ENCODE assay signal across 9 cellular contexts in genomic region chr14:23539209-23539866, GRCh38. TPM values are rescaled to one million over a fixed set of nuclear protein-coding genes. Genes with fewer than 3 reads are reported as not detected.
DNase-seq lines count a peak whose midpoint lies in the region; ATAC-seq and TF ChIP-seq lines count a peak whose summit lies in the region.
"Had no signal": no experiment of that assay in that cellular context is flagged by ENCODE, and none has a peak within 500 bp of the region (broad histone marks: within the 10 kb centered on the region; RNA-seq: fewer than 3 reads in every experiment).

No MANE protein-coding gene starts in this region.

- H3K9me3 Mint-ChIP-seq in activated T-cell treated with anti-CD3 and anti-CD28 coated beads, Interleukin-2, amount 50 U/mL, for 4 hours, result no peaks in the 10 kb centered on the region

- H3K27me3 ChIP-seq in HUES48 (ENCODE audit: control insufficient read depth, insufficient read depth, low read length), result no peaks in the 10 kb centered on the region
- no peaks in the 10 kb centered on the region for H3K27me3 ChIP-seq in dorsolateral prefrontal cortex
- H3K27me3 ChIP-seq in lung (ENCODE audit: control insufficient read depth, insufficient read depth), result no peaks in the 10 kb centered on the region

- peak overlapping the region; percentile 77 for H3K4me3 ChIP-seq in HUES48 (ENCODE audit: low read depth, low read length)
- peak overlapping the region in 29 of 59 donors; percentile 2 to 44 (median 23) for H3K4me3 ChIP-seq in dorsolateral prefrontal cortex
- no peak overlapping the region for H3K4me3 ChIP-seq in lung

- peaks cover 2% of the 10 kb centered on the region for H3K4me1 Mint-ChIP-seq in activated T-cell treated with anti-CD3 and anti-CD28 coated beads, Interleukin-2, amount 50 U/mL, for 4 hours (ENCODE audit: low read depth)

- H3K9ac ChIP-seq in HUES48 (ENCODE audit: low read depth, low read length), result peak overlapping the region; percentile 56

- peaks cover 2% of the 10 kb centered on the region for H3K27me3 Mint-ChIP-seq in activated T-cell treated with anti-CD3 and anti-CD28 coated beads, Interleukin-2, amount 50 U/mL, for 4 hours (ENCODE audit: low read depth)

- H3K4me3 Mint-ChIP-seq in activated T-cell treated with anti-CD3 and anti-CD28 coated beads, Interleukin-2, amount 50 U/mL, for 4 hours, result no peak overlapping the region

- H3K27ac ChIP-seq in HUES48 (ENCODE audit: low read depth, low read length), result peak overlapping the region; percentile 99
- H3K27ac ChIP-seq in dorsolateral prefrontal cortex, result peak overlapping the region in 58 of 59 donors; percentile 40 to 92 (median 83)
- H3K27ac ChIP-seq in lung (ENCODE audit: low read depth in 1 of 2, low read length in 1 of 2), result no peak overlapping the region
- H3K27ac ChIP-seq: epithelial cell of prostate had no signal

- H3K36me3 Mint-ChIP-seq in activated T-cell treated with anti-CD3 and anti-CD28 coated beads, Interleukin-2, amount 50 U/mL, for 4 hours (ENCODE audit: insufficient read depth), result no peaks in the 10 kb centered on the region

- H3K9me3 ChIP-seq in HUES48 (ENCODE audit: control insufficient read depth, insufficient read depth, low read length) (no peaks in the 10 kb centered on the region), lung (ENCODE audit: control insufficient read depth in 2 of 2, insufficient read depth in 1 of 2, low read length in 1 of 2) (no peaks in the 10 kb centered on the region)

- peaks cover 42% of the 10 kb centered on the region for H3K4me1 ChIP-seq in HUES48 (ENCODE audit: control insufficient read depth, insufficient read depth, low read length)
- H3K4me1 ChIP-seq in lung (ENCODE audit: control insufficient read depth in 2 of 2, insufficient read depth in 2 of 2, low read length in 2 of 2), result no peaks in the 10 kb centered on the region

- ATAC-seq in activated T-cell treated with anti-CD3 and anti-CD28 coated beads, Interleukin-2, amount 50 U/mL, for 4 hours, result peak; percentile 77 to 80
- ATAC-seq in lung (ENCODE audit: insufficient read depth, low FRiP score), result no peak
- no peak for ATAC-seq in GM18868 (IDR thresholded peaks at IDR 0.05; ENCODE audit: unreplicated experiment)

- 36 to 42% methylated on average over 7 of the region's 7 CpGs for WGBS in lung, 2 donors

- intact Hi-C loops in dorsolateral prefrontal cortex (cut with DNase I), result loop anchor here (1.0 to 5.0 kb wide), 2 partner anchors 57 kb away; no protein-coding TSS in a partner anchor

- DNase-seq in activated T-cell treated with anti-CD3 and anti-CD28 coated beads, Interleukin-2, amount 50 U/mL, for 4 hours, result no peak
- no peak for DNase-seq in activated T-cell treated with anti-CD3 and anti-CD28 coated beads for 4 hours
- peak; percentile 34 for DNase-seq in RPMI8226
- peak in 1 of 10 donors; percentile 55 for DNase-seq in dorsolateral prefrontal cortex
- DNase-seq in lung (ENCODE audit: low spot score), result no peak
- DNase-seq in activated CD8-positive, alpha-beta memory T cell treated with anti-CD3 and anti-CD28 coated beads, Interleukin-2, amount 50 U/mL, for 48 hours, result no peak

- H3K36me3 ChIP-seq in HUES48 (ENCODE audit: control insufficient read depth, insufficient read depth, low read length) (peaks cover 29% of the 10 kb centered on the region), lung (ENCODE audit: control insufficient read depth in 2 of 2, insufficient read depth in 2 of 2, low read length in 2 of 2) (no peaks in the 10 kb centered on the region)

- TF ChIP-seq CTCF in dorsolateral prefrontal cortex (IDR thresholded peaks at IDR 0.05 in 54 of 56, conservative IDR thresholded peaks at IDR 0.05 in 2 of 56; ENCODE audit: low read depth in 1 of 56, partially characterized antibody in 56 of 56) (peak; percentile 64 to 94 (median 84)), lung (IDR thresholded peaks at IDR 0.05; ENCODE audit: control extremely low read depth, extremely low read depth) (peak; percentile 30)

RNA-seq across cellular contexts. Expression of gene ZFHX2, which starts 12.2 kb away (rescaled TPM):
- 1 to 10 TPM in 2 of 3 donors, under 1 TPM in 1; 0.58 to 1.1 (median 1.1) TPM for total RNA-seq in activated T-cell treated with anti-CD3 and anti-CD28 coated beads, Interleukin-2, amount 50 U/mL, for 4 hours
- total RNA-seq in dorsolateral prefrontal cortex (10 to 100 TPM; 11.8 to 39.5 (median 21.5) TPM), lung (1 to 10 TPM in 1 of 2 donors, under 1 TPM in 1; 0.82 to 4.5 TPM)
- under 1 TPM; 0.50 to 0.67 TPM for polyA plus RNA-seq in lung

RNA-seq across cellular contexts. Expression of gene THTPA, which starts 16.7 kb away (rescaled TPM):
- 10 to 100 TPM; 17.1 to 18.8 (median 17.6) TPM for total RNA-seq in activated T-cell treated with anti-CD3 and anti-CD28 coated beads, Interleukin-2, amount 50 U/mL, for 4 hours
- total RNA-seq in dorsolateral prefrontal cortex (10 to 100 TPM; 20.2 to 54.1 (median 34.9) TPM), lung (10 to 100 TPM; 10.7 to 22.1 TPM)
- polyA plus RNA-seq in lung, result 10 to 100 TPM in 1 of 2 donors, 1 to 10 TPM in 1; 7.7 to 17.6 TPM

RNA-seq across cellular contexts. Expression of gene AP1G2, which starts 28.3 kb away (rescaled TPM):
- 100 to 1,000 TPM in 2 of 3 donors, 10 to 100 TPM in 1; 86.9 to 113 (median 108) TPM for total RNA-seq in activated T-cell treated with anti-CD3 and anti-CD28 coated beads, Interleukin-2, amount 50 U/mL, for 4 hours
- total RNA-seq in dorsolateral prefrontal cortex (100 to 1,000 TPM in 99 of 120 experiments, 10 to 100 TPM in 21; 48.8 to 291 (median 147) TPM), lung (100 to 1,000 TPM in 1 of 2 donors, 10 to 100 TPM in 1; 48.0 to 104 TPM)
- polyA plus RNA-seq in lung, result 100 to 1,000 TPM in 1 of 2 donors, 10 to 100 TPM in 1; 59.2 to 106 TPM

RNA-seq across cellular contexts. Expression of gene JPH4, which starts 39.3 kb away (rescaled TPM):
- total RNA-seq in activated T-cell treated with anti-CD3 and anti-CD28 coated beads, Interleukin-2, amount 50 U/mL, for 4 hours, result under 1 TPM; 0.11 to 0.27 (median 0.13) TPM
- total RNA-seq in dorsolateral prefrontal cortex (100 to 1,000 TPM in 119 of 120 experiments, 10 to 100 TPM in 1; 61.3 to 302 (median 213) TPM), lung (1 to 10 TPM in 1 of 2 donors, under 1 TPM in 1; 0.23 to 3.1 TPM)
- polyA plus RNA-seq in lung, result 1 to 10 TPM in 1 of 2 donors, under 1 TPM in 1; 0.44 to 1.6 TPM

Comparison
In these comparisons a context has a peak if more than half of its experiments do, and no peak if none do; other contexts are left out.
1. ATAC-seq: peak in activated T-cell treated with anti-CD3 and anti-CD28 coated beads, Interleukin-2, amount 50 U/mL, for 4 hours (2 of 2); none in lung (single experiment) and GM18868 (single experiment).
2. H3K27ac ChIP-seq: peak in HUES48 (single experiment) and dorsolateral prefrontal cortex (58 of 59); none in lung (0 of 2).